22 cellular contexts compared by ENCODE assay signal in the genomic region with DNA sequence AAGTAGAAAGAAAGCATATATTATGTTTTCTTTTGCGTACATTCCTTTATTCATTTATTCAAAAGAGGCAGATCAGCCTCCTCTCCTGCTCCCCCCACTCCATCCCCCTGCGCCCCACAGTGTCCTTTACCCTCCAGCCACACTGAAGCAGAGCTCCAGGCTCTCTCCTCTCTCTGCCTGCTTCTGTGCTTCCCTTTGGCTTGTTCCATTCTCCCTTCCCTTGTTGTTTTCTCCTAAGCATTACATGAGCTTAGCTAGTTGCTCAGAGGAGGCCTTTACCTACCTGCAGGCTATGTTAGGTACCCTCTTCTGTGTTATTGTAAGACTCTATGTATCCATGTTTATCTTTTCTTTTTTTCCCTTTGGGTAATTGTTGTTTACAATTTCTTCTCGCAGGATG. TPM values are rescaled to one million over a fixed set of nuclear protein-coding genes. Genes with fewer than 3 reads are reported as not detected.
DNase-seq lines count a peak whose midpoint lies in the region; ATAC-seq and TF ChIP-seq lines count a peak whose summit lies in the region.
"Had no signal": no experiment of that assay in that cellular context is flagged by ENCODE, and none has a peak within 500 bp of the region (broad histone marks: within the 10 kb centered on the region; RNA-seq: fewer than 3 reads in every experiment).

No MANE protein-coding gene starts in this region.

- H3K36me3 Mint-ChIP-seq in neural progenitor cell, result no peaks in the 10 kb centered on the region

- H3K27me3 Mint-ChIP-seq in neural progenitor cell (ENCODE audit: insufficient read depth, low read depth), result no peaks in the 10 kb centered on the region
- H3K27me3 Mint-ChIP-seq: CD4-positive, alpha-beta T cell had no signal

- no peak for TF ChIP-seq POLR2A in heart left ventricle (IDR thresholded peaks at IDR 0.05)

- POLR2A ChIA-PET in Panc1 (lab: Charles Lee), result interaction anchor here (0.6 kb wide), 1 partner anchor 695 kb away, joined by 6 read pairs; no protein-coding TSS in a partner anchor
- POLR2A ChIA-PET in OCI-LY7 (lab: Charles Lee), result interaction anchor here (0.5 kb wide), 1 partner anchor 149 kb away, joined by 3 read pairs; no protein-coding TSS in a partner anchor

- H3K9me3 Mint-ChIP-seq in neural progenitor cell, result no peaks in the 10 kb centered on the region
- H3K9me3 Mint-ChIP-seq: CD4-positive, alpha-beta T cell had no signal

- peak in 1 of 2 donors; percentile 12 for DNase-seq in cardiac muscle cell (ENCODE audit: low read depth in 1 of 2, low spot score in 1 of 2)
- DNase-seq in heart left ventricle, result no peak
- DNase-seq in Panc1 (ENCODE audit: low read depth, low spot score), result no peak
- DNase-seq in neural progenitor cell (ENCODE audit: low spot score), result peak; percentile 16
- DNase-seq in OCI-LY7 (ENCODE audit: low spot score), result no peak
- no peak for DNase-seq in C1 segment of cervical spinal cord (lab: John Stamatoyannopoulos, UW)
- DNase-seq: 8988T; CD4-positive, alpha-beta T cell; Kasumi-1; NCI-H1092 treated with DMSO at 0.1 percent for 48 hours; NCI-H1436; NCI-H187; NCI-H2081 treated with DMSO at 0.1 percent for 48 hours; NCI-H2171 treated with DMSO at 0.1 percent for 48 hours; NCI-H345; NCI-H524 treated with DMSO at 0.1 percent for 48 hours; NCI-H774; SHP77 had no signal

- ATAC-seq in heart left ventricle (no peak), Panc1 (peak; percentile 60; the same call in 1 of the 2 replicates), GM21515 (IDR thresholded peaks at IDR 0.05; ENCODE audit: unreplicated experiment) (no peak)
- ATAC-seq: K562 had no signal

- peaks cover 9% of the 10 kb centered on the region for H3F3A ChIP-seq in neural progenitor cell (ENCODE audit: low read depth)

- H3K4me1 Mint-ChIP-seq in neural progenitor cell, result no peaks in the 10 kb centered on the region

- BruUV-seq in Panc1 (replicated peaks; lab: Mats Ljungman, UMichigan) (no TSS peak), OCI-LY7 (replicated peaks; lab: Mats Ljungman, UMichigan) (no TSS peak)

- H3K4me2 ChIP-seq in neural progenitor cell (peak overlapping the region; percentile 45), OCI-LY7 (ENCODE audit: low read length) (no peak overlapping the region)
- H3K4me2 ChIP-seq: BLaER1 had no signal

- TF ChIP-seq CTCF in cardiac muscle cell (IDR thresholded peaks at IDR 0.05; ENCODE audit: low read depth, low read length) (no peak), heart left ventricle (IDR thresholded peaks at IDR 0.05) (no peak), Panc1 (IDR thresholded peaks at IDR 0.05) (no peak), neural progenitor cell (IDR thresholded peaks at IDR 0.05) (no peak), OCI-LY7 (conservative IDR thresholded peaks at IDR 0.05; ENCODE audit: low read length) (no peak)

- WGBS in heart left ventricle, 4 donors, result 85 to 94% (median 91%) methylated on average over 3 of the region's 3 CpGs

- no peak overlapping the region for H2AFZ ChIP-seq in neural progenitor cell (replicated peaks)
- no peak overlapping the region for H2AFZ ChIP-seq in OCI-LY7 (ENCODE audit: low read length)

- in situ Hi-C loops in Panc1 (cut with HindIII; ENCODE audit: low pct_unique_long_range_greater_than_20kb, low sequenced_read_pairs), result no loop called here

- H3K9ac ChIP-seq in neural progenitor cell, result no peak overlapping the region
- H3K9ac ChIP-seq: BLaER1 had no signal

- H3K27me3 ChIP-seq in cardiac muscle cell (no peaks in the 10 kb centered on the region), heart left ventricle (no peaks in the 10 kb centered on the region), Panc1 (ENCODE audit: control insufficient read depth, insufficient read depth, low read length) (no peaks in the 10 kb centered on the region), neural progenitor cell (no peaks in the 10 kb centered on the region)
- H3K27me3 ChIP-seq: BLaER1 had no signal

- no peaks in the 10 kb centered on the region for H3K9me3 ChIP-seq in cardiac muscle cell (ENCODE audit: low read depth)
- H3K9me3 ChIP-seq in heart left ventricle, result no peaks in the 10 kb centered on the region
- H3K9me3 ChIP-seq in Panc1 (ENCODE audit: control insufficient read depth, insufficient read depth, low read depth, low read length), result no peaks in the 10 kb centered on the region
- H3K9me3 ChIP-seq in neural progenitor cell (ENCODE audit: low read depth), result no peaks in the 10 kb centered on the region
- no peaks in the 10 kb centered on the region for H3K9me3 ChIP-seq in OCI-LY7 (ENCODE audit: low read length)
- H3K9me3 ChIP-seq: BLaER1 had no signal

- no peaks in the 10 kb centered on the region for H3K9me2 ChIP-seq in OCI-LY7 (ENCODE audit: insufficient read depth, low read length)

- H3K27ac ChIP-seq in cardiac muscle cell (peak overlapping the region; percentile 69), heart left ventricle (no peak overlapping the region), Panc1 (ENCODE audit: low read length) (no peak overlapping the region), neural progenitor cell (peak overlapping the region; percentile 47), OCI-LY7 (ENCODE audit: low read depth, low read length, poor library complexity, severe bottlenecking) (no peak overlapping the region)
- H3K27ac ChIP-seq: BLaER1, RWPE1 had no signal

- H3K4me3 Mint-ChIP-seq in neural progenitor cell, result no peak overlapping the region
- H3K4me3 Mint-ChIP-seq: CD4-positive, alpha-beta T cell had no signal

- no peak overlapping the region for H3K4me3 ChIP-seq in cardiac muscle cell
- no peak overlapping the region for H3K4me3 ChIP-seq in heart left ventricle
- H3K4me3 ChIP-seq in Panc1 (ENCODE audit: low read depth in 2 of 2, low read length in 2 of 2), result no peak overlapping the region
- no peak overlapping the region for H3K4me3 ChIP-seq in neural progenitor cell
- H3K4me3 ChIP-seq in OCI-LY7 (ENCODE audit: low read depth, low read length, poor library complexity, severe bottlenecking), result no peak overlapping the region
- H3K4me3 ChIP-seq: BLaER1, K562 had no signal

- no peak overlapping the region for H3K27ac Mint-ChIP-seq in neural progenitor cell
- H3K27ac Mint-ChIP-seq: CD4-positive, alpha-beta T cell had no signal

- H3K36me3 ChIP-seq in cardiac muscle cell (no peaks in the 10 kb centered on the region), heart left ventricle (peaks cover 0 to 4% (median 0%) of the 10 kb centered on the region in 9 donors), Panc1 (ENCODE audit: control insufficient read depth, insufficient read depth, low read length) (no peaks in the 10 kb centered on the region), neural progenitor cell (no peaks in the 10 kb centered on the region), OCI-LY7 (ENCODE audit: insufficient read depth, low read length) (no peaks in the 10 kb centered on the region)
- H3K36me3 ChIP-seq: BLaER1 had no signal

- peaks cover 18% of the 10 kb centered on the region for H4K20me1 ChIP-seq in neural progenitor cell (ENCODE audit: low read depth)
- H4K20me1 ChIP-seq in OCI-LY7 (ENCODE audit: insufficient read depth, low read length), result no peaks in the 10 kb centered on the region
- H4K20me1 ChIP-seq: BLaER1 had no signal

- intact Hi-C loops in heart left ventricle (cut with DNase I) (no loop called here), Panc1 (cut with micrococcal nuclease; ENCODE audit: unreplicated experiment) (no loop called here), OCI-LY7 (cut with micrococcal nuclease; ENCODE audit: unreplicated experiment) (no loop called here)

- CTCF ChIA-PET in Panc1 (lab: Charles Lee), result interaction anchor here (0.7 kb wide), 1 partner anchor 14 kb away, joined by 7 read pairs; no protein-coding TSS in a partner anchor
- CTCF ChIA-PET in OCI-LY7 (lab: Charles Lee; ENCODE audit: unreplicated experiment), result no interaction called here

- H3K79me2 ChIP-seq in neural progenitor cell (ENCODE audit: low read depth) (no peaks in the 10 kb centered on the region), OCI-LY7 (ENCODE audit: insufficient read depth, low read depth, low read length) (no peaks in the 10 kb centered on the region)

- H3K4me1 ChIP-seq in cardiac muscle cell (ENCODE audit: low read depth), result peaks cover 13% of the 10 kb centered on the region
- peaks cover 0 to 22% (median 8%) of the 10 kb centered on the region in 12 donors for H3K4me1 ChIP-seq in heart left ventricle
- H3K4me1 ChIP-seq in Panc1 (ENCODE audit: control insufficient read depth, insufficient read depth, low read length), result peaks cover 7% of the 10 kb centered on the region
- peaks cover 19% of the 10 kb centered on the region for H3K4me1 ChIP-seq in neural progenitor cell
- no peaks in the 10 kb centered on the region for H3K4me1 ChIP-seq in OCI-LY7 (ENCODE audit: insufficient read depth, low read length, poor library complexity, severe bottlenecking)
- H3K4me1 ChIP-seq: BLaER1 had no signal

RNA-seq across cellular contexts. Expression of a gene that starts 27.4 kb away (rescaled TPM):
- 8.8 and 18.0 TPM in 2 replicates for total RNA-seq in cardiac muscle cell
- polyA plus RNA-seq in cardiac muscle cell, result 3.3 and 7.9 TPM in 2 replicates
- 1 to 10 TPM; 2.9 to 6.3 (median 4.1) TPM for total RNA-seq in heart left ventricle
- 1 to 10 TPM; 1.3 to 2.8 TPM for polyA plus RNA-seq in heart left ventricle
- total RNA-seq in Panc1 (2021; ENCODE audit: unreplicated experiment), result 27.1 TPM
- 24.3 TPM for polyA plus RNA-seq in Panc1 (2012; ENCODE audit: insufficient read length)
- 11.4 and 20.2 TPM in 2 replicates for total RNA-seq in neural progenitor cell (ENCODE audit: low replicate concordance)
- 5.8 and 7.2 TPM in 2 replicates for total RNA-seq in OCI-LY7 (2014; rRNA removed; shearing (Covaris generic))
- 6.6 and 7.9 TPM in 2 replicates for total RNA-seq in OCI-LY7 (2022)

Comparison
In these comparisons a context has a peak if more than half of its experiments do, and no peak if none do; other contexts are left out.
1. H3K27ac ChIP-seq: peak in cardiac muscle cell (single experiment) and neural progenitor cell (single experiment); none in heart left ventricle (0 of 12), Panc1 (single experiment) and OCI-LY7 (single experiment).